ENCODE assay signal across 22 cellular contexts in genomic region chr2:167686691-167687090, GRCh38.
DNase-seq lines count a peak whose midpoint lies in the region; ATAC-seq and TF ChIP-seq lines count a peak whose summit lies in the region.
"Had no signal": no experiment of that assay in that cellular context is flagged by ENCODE, and none has a peak within 500 bp of the region (broad histone marks: within the 10 kb centered on the region; RNA-seq: fewer than 3 reads in every experiment).

No MANE protein-coding gene starts in this region.

- no peaks in the 10 kb centered on the region for H3K9me3 ChIP-seq in naive thymus-derived CD4-positive, alpha-beta T cell (ENCODE audit: control insufficient read depth in 2 of 3, low read length in 3 of 3)
- H3K9me3 ChIP-seq: BE2C had no signal

- intact Hi-C loops in naive thymus-derived CD4-positive, alpha-beta T cell (cut with micrococcal nuclease), result no loop called here

- H3K27ac ChIP-seq in naive thymus-derived CD4-positive, alpha-beta T cell (ENCODE audit: low read depth, low read length), result no peak overlapping the region
- H3K27ac ChIP-seq: GM23248, HL-60 had no signal

- H3K4me1 ChIP-seq in naive thymus-derived CD4-positive, alpha-beta T cell (ENCODE audit: control insufficient read depth in 2 of 2, insufficient read depth in 2 of 2, low read length in 2 of 2), result no peaks in the 10 kb centered on the region
- H3K4me1 ChIP-seq: BE2C had no signal

- no peaks in the 10 kb centered on the region for H3K27me3 ChIP-seq in naive thymus-derived CD4-positive, alpha-beta T cell (ENCODE audit: control insufficient read depth in 2 of 2, insufficient read depth in 2 of 2, low read length in 2 of 2)
- H3K27me3 ChIP-seq: BE2C had no signal

- H3K27ac Mint-ChIP-seq in neural crest cell (ENCODE audit: unreplicated experiment), result peak overlapping the region; percentile 81
- no peak overlapping the region for H3K27ac Mint-ChIP-seq in naive thymus-derived CD4-positive, alpha-beta T cell
- H3K27ac Mint-ChIP-seq in activated naive CD8-positive, alpha-beta T cell treated with anti-CD3 and anti-CD28 coated beads, Interleukin-2, amount 50 U/mL, for 24 hours, result no peak overlapping the region
- H3K27ac Mint-ChIP-seq: CD4-positive, CD25-positive, alpha-beta regulatory T cell; CD8-positive, alpha-beta memory T cell had no signal

- H3K4me1 Mint-ChIP-seq in neural crest cell, result peaks cover 36% of the 10 kb centered on the region
- no peaks in the 10 kb centered on the region for H3K4me1 Mint-ChIP-seq in naive thymus-derived CD4-positive, alpha-beta T cell
- H3K4me1 Mint-ChIP-seq in activated naive CD8-positive, alpha-beta T cell treated with anti-CD3 and anti-CD28 coated beads, Interleukin-2, amount 50 U/mL, for 24 hours, result no peaks in the 10 kb centered on the region
- H3K4me1 Mint-ChIP-seq: CD4-positive, CD25-positive, alpha-beta regulatory T cell; CD8-positive, alpha-beta memory T cell had no signal

- H3K36me3 ChIP-seq in naive thymus-derived CD4-positive, alpha-beta T cell (ENCODE audit: control insufficient read depth in 2 of 3, insufficient read depth in 3 of 3, low read length in 3 of 3), result no peaks in the 10 kb centered on the region
- H3K36me3 ChIP-seq: BE2C had no signal

- no peak for ATAC-seq in naive thymus-derived CD4-positive, alpha-beta T cell
- no peak for ATAC-seq in activated naive CD8-positive, alpha-beta T cell treated with anti-CD3 and anti-CD28 coated beads, Interleukin-2, amount 50 U/mL, for 24 hours
- no peak for ATAC-seq in GM18858 (IDR thresholded peaks at IDR 0.05; ENCODE audit: unreplicated experiment)
- ATAC-seq: GM12878 had no signal

- H3K4me3 Mint-ChIP-seq in neural crest cell, result no peak overlapping the region
- no peak overlapping the region for H3K4me3 Mint-ChIP-seq in naive thymus-derived CD4-positive, alpha-beta T cell
- no peak overlapping the region for H3K4me3 Mint-ChIP-seq in activated naive CD8-positive, alpha-beta T cell treated with anti-CD3 and anti-CD28 coated beads, Interleukin-2, amount 50 U/mL, for 24 hours
- H3K4me3 Mint-ChIP-seq: CD4-positive, CD25-positive, alpha-beta regulatory T cell; CD8-positive, alpha-beta memory T cell had no signal

- TF ChIP-seq CTCF in neural crest cell (conservative IDR thresholded peaks at IDR 0.05), result no peak

- H3K9me3 Mint-ChIP-seq in neural crest cell, result no peaks in the 10 kb centered on the region
- peaks cover 0 to 2% (median 0%) of the 10 kb centered on the region in 11 donors for H3K9me3 Mint-ChIP-seq in naive thymus-derived CD4-positive, alpha-beta T cell
- peaks cover 4% of the 10 kb centered on the region for H3K9me3 Mint-ChIP-seq in activated naive CD8-positive, alpha-beta T cell treated with anti-CD3 and anti-CD28 coated beads, Interleukin-2, amount 50 U/mL, for 24 hours
- H3K9me3 Mint-ChIP-seq: CD8-positive, alpha-beta memory T cell had no signal

- CTCF ChIA-PET in naive thymus-derived CD4-positive, alpha-beta T cell (lab: Charles Lee), result no interaction called here

- H3K36me3 Mint-ChIP-seq in neural crest cell (ENCODE audit: low read depth), result peaks cover 3% of the 10 kb centered on the region
- H3K36me3 Mint-ChIP-seq in naive thymus-derived CD4-positive, alpha-beta T cell, result no peaks in the 10 kb centered on the region
- H3K36me3 Mint-ChIP-seq in activated naive CD8-positive, alpha-beta T cell treated with anti-CD3 and anti-CD28 coated beads, Interleukin-2, amount 50 U/mL, for 24 hours (ENCODE audit: low read depth), result no peaks in the 10 kb centered on the region
- H3K36me3 Mint-ChIP-seq: CD4-positive, CD25-positive, alpha-beta regulatory T cell; CD8-positive, alpha-beta memory T cell had no signal

- POLR2A ChIA-PET in naive thymus-derived CD4-positive, alpha-beta T cell (lab: Charles Lee), result no interaction called here

- no peak overlapping the region for H3K4me3 ChIP-seq in naive thymus-derived CD4-positive, alpha-beta T cell (ENCODE audit: low read length)
- H3K4me3 ChIP-seq: GM12878, GM23248 had no signal

- DNase-seq in NCI-H2227 treated with DMSO at 0.1 percent for 48 hours (lab: John Stamatoyannopoulos, UW) (peak; percentile 76), kidney tubule cell (ENCODE audit: low spot score) (peak; percentile 35), neural crest cell (ENCODE audit: low read depth, low spot score) (no peak), RKO (ENCODE audit: low spot score) (no peak)
- DNase-seq in naive thymus-derived CD4-positive, alpha-beta T cell, result no peak
- no peak for DNase-seq in activated naive CD8-positive, alpha-beta T cell treated with anti-CD3 and anti-CD28 coated beads, Interleukin-2, amount 50 U/mL, for 24 hours
- DNase-seq: ACHN; BE2C; C1 segment of cervical spinal cord; CD4-positive, CD25-positive, alpha-beta regulatory T cell; CD8-positive, alpha-beta memory T cell; COR-L47; DMS 273 treated with DMSO at 0.1 percent for 48 hours; DMS53; DND-41; EL; GM23248; HCEC 1CT; IMR-90 had no signal

- no peaks in the 10 kb centered on the region for H3K27me3 Mint-ChIP-seq in neural crest cell (ENCODE audit: low read depth)
- peaks cover 0 to 11% (median 0%) of the 10 kb centered on the region in 5 donors for H3K27me3 Mint-ChIP-seq in naive thymus-derived CD4-positive, alpha-beta T cell
- H3K27me3 Mint-ChIP-seq in activated naive CD8-positive, alpha-beta T cell treated with anti-CD3 and anti-CD28 coated beads, Interleukin-2, amount 50 U/mL, for 24 hours, result peaks cover 3% of the 10 kb centered on the region
- H3K27me3 Mint-ChIP-seq: CD4-positive, CD25-positive, alpha-beta regulatory T cell; CD8-positive, alpha-beta memory T cell had no signal

Comparison
In these comparisons a context has a peak if more than half of its experiments do, and no peak if none do; other contexts are left out.
1. DNase-seq: peak in NCI-H2227 treated with DMSO at 0.1 percent for 48 hours (single experiment) and kidney tubule cell (single experiment); none in neural crest cell (single experiment), naive thymus-derived CD4-positive, alpha-beta T cell (0 of 9), RKO (single experiment) and activated naive CD8-positive, alpha-beta T cell treated with anti-CD3 and anti-CD28 coated beads, Interleukin-2, amount 50 U/mL, for 24 hours (single experiment).